In the genomic region with DNA sequence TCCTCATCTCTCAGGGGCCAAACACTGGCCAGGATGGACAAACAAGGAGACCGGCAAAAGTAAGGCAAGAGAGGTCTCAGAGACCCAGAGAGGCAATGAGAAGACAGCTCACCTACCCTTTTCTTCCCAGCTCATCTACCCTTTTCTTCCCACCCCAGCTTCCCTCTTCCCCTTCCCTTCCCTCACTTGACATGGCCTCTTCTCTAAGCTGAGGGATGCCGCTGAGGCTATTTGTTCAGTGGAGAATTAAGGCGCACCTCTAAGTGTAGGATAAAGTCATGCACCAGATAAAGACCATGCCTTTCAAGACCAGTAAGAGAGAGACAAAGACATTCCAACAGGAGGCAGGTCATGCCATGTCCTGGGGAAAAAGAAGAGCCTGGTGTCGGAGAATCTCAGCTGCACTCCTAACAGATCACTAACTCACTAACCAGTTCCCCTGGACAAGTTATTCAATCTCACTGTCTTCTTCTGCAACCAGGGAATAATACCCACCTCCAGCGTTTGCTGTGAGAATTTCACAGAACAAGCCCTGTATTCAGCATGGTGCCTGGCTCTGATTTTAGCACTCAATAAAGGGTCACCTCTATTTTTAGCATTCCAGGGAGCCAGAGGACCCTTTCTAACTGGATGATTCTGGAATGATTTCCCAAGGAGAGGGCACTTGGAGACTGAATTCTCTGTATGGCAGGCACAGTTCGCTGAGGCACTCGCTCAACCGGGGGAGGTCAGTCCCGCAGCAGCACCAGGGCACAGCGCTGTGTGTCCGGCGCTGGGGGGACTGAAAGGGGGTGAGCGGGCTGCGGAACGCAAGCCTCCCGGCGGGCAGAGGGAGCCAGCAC, we compare ENCODE assay signal across 8 cellular contexts. TPM values are rescaled to one million over a fixed set of nuclear protein-coding genes. Genes with fewer than 3 reads are reported as not detected.
A peak's percentile ranks its signal among the peaks of the same experiment; 100 is the strongest.
DNase-seq lines count a peak whose midpoint lies in the region; ATAC-seq lines count a peak whose summit lies in the region.

No MANE protein-coding gene starts in this region.

- peaks cover 2% of the 10 kb centered on the region for H3K27me3 Mint-ChIP-seq in activated CD4-positive, alpha-beta T cell treated with anti-CD3 and anti-CD28 coated beads, Interleukin-2, amount 10 ng/mL, durations not matched to agents 24 days and 14 days

- ATAC-seq in HG03039 (IDR thresholded peaks at IDR 0.05; ENCODE audit: unreplicated experiment), result no peak
- no peak for ATAC-seq in GM21390 (IDR thresholded peaks at IDR 0.05; ENCODE audit: unreplicated experiment)

- peaks cover 5% of the 10 kb centered on the region for H3K9me3 Mint-ChIP-seq in activated CD4-positive, alpha-beta T cell treated with anti-CD3 and anti-CD28 coated beads, Interleukin-2, amount 10 ng/mL, durations not matched to agents 24 days and 14 days

- peak overlapping the region; percentile 91 for H3K27ac Mint-ChIP-seq in activated CD4-positive, alpha-beta T cell treated with anti-CD3 and anti-CD28 coated beads, Interleukin-2, amount 10 ng/mL, durations not matched to agents 24 days and 14 days

- H3K27ac ChIP-seq in adipose tissue (ENCODE audit: low read depth, low read length) (peak overlapping the region; percentile 91), layer of hippocampus (ENCODE audit: low read depth, low read length) (peak overlapping the region; percentile 96), temporal lobe (ENCODE audit: low read depth, low read length) (peak overlapping the region; percentile 95)

- H3K4me1 Mint-ChIP-seq in activated CD4-positive, alpha-beta T cell treated with anti-CD3 and anti-CD28 coated beads, Interleukin-2, amount 10 ng/mL, durations not matched to agents 24 days and 14 days, result peaks cover 37% of the 10 kb centered on the region

- DNase-seq in activated CD4-positive, alpha-beta T cell treated with anti-CD3 and anti-CD28 coated beads, Interleukin-2, amount 10 ng/mL, durations not matched to agents 24 days and 14 days, result no peak
- DNase-seq in activated CD4-positive, alpha-beta T cell treated with anti-CD3 and anti-CD28 coated beads, Interleukin-2, amount 50 U/mL, for 48 hours, result no peak
- DNase-seq in KBM-7, result no peak

- intact Hi-C loops in activated CD4-positive, alpha-beta T cell treated with anti-CD3 and anti-CD28 coated beads, Interleukin-2, amount 10 ng/mL, durations not matched to agents 24 days and 14 days (cut with micrococcal nuclease), result loop anchor here (1.0 to 5.0 kb wide), 9 partner anchors 23 to 1177 kb away; partner anchors contain the start of genes ATRAID, MRPL33, PPP1CB and SLC5A6

- WGBS in adipose tissue, 3 donors, result 25 to 27% (median 27%) methylated on average over 17 of the region's 17 CpGs

- in situ Hi-C loops in KBM-7 (cut with MboI; ENCODE audit: low pct_unique_long_range_greater_than_20kb, low sequenced_read_pairs), result no loop called here

- H3K27me3 ChIP-seq in layer of hippocampus (ENCODE audit: control insufficient read depth, insufficient read depth, low read length), result no peaks in the 10 kb centered on the region

- H3K4me3 Mint-ChIP-seq in activated CD4-positive, alpha-beta T cell treated with anti-CD3 and anti-CD28 coated beads, Interleukin-2, amount 10 ng/mL, durations not matched to agents 24 days and 14 days, result no peak overlapping the region

- H3K36me3 Mint-ChIP-seq in activated CD4-positive, alpha-beta T cell treated with anti-CD3 and anti-CD28 coated beads, Interleukin-2, amount 10 ng/mL, durations not matched to agents 24 days and 14 days (ENCODE audit: low read depth), result peaks cover 11% of the 10 kb centered on the region

RNA-seq across cellular contexts. Expression of gene FOSL2, which starts 3.0 kb away (rescaled TPM):
- 73.2 and 80.6 TPM in 2 replicates for total RNA-seq in activated CD4-positive, alpha-beta T cell treated with anti-CD3 and anti-CD28 coated beads, Interleukin-2, amount 10 ng/mL, durations not matched to agents 24 days and 14 days
- polyA plus RNA-seq in adipose tissue, result 100 to 1,000 TPM in 2 of 3 donors, 10 to 100 TPM in 1; 19.3 to 174 (median 113) TPM
- total RNA-seq in temporal lobe, result 8.9 TPM
